Comparison of ENCODE assay signal across 10 cellular contexts in the genomic region with DNA sequence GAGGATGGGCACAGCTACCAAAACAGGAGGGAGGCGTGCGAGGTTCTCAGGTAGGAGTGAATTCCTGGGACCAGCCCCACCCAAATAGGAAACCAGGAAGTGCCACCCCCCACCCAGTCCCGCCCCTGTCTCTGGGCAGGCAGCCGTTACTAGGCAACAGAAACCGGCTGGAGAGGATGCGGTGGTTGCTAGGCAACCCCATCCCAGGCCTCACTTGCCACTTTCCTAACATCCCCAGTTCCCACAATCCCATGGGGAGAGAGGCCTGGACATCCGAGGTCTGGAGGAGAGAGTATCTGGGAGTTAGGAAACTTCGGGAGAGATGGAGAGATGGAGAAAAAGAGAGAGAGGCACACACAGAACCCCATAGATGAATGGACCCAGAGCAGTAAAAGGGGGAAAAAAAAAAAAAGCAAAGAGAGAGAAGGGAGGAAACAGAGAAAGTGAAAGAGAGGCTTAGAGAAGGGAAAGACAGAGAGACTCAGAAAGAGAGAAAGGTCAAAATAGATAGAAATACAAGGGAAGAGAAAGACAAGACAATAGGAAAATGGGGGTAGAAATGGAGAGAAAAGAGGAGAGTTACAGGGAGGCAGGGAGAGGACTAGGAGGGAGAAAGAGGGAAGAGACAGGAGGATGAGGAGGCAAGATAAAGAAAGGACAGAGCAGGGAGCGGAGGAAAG. TPM values are rescaled to one million over a fixed set of nuclear protein-coding genes. Genes with fewer than 3 reads are reported as not detected.
DNase-seq lines count a peak whose midpoint lies in the region; ATAC-seq, FAIRE-seq and TF ChIP-seq lines count a peak whose summit lies in the region.
"Had no signal": no experiment of that assay in that cellular context is flagged by ENCODE, and none has a peak within 500 bp of the region (broad histone marks: within the 10 kb centered on the region; RNA-seq: fewer than 3 reads in every experiment).

No MANE protein-coding gene starts in this region.

- no peak for TF ChIP-seq RAD21 in K562 (CRISPR knock-in tag; conservative IDR thresholded peaks at IDR 0.05 in 1 of 2, IDR thresholded peaks at IDR 0.05 in 1 of 2)

- BruUV-seq in K562 (replicated peaks; lab: Mats Ljungman, UMichigan): no TSS peak

- CTCF ChIA-PET in K562 (lab: Yijun Ruan, JAX; ENCODE audit: low intra/inter-chr PET ratio): no interaction called here

- H3K4me3 ChIP-seq in K562 (no peak overlapping the region), osteoblast (ENCODE audit: insufficient read depth, low read length) (no peak overlapping the region), transverse colon (no peak overlapping the region)
- H3K4me3 ChIP-seq: lung, upper lobe of right lung had no signal

- H3K79me2 ChIP-seq in K562 (ENCODE audit: control insufficient read depth, insufficient read depth, low read length) (no peaks in the 10 kb centered on the region), osteoblast (ENCODE audit: insufficient read depth, low read length) (no peaks in the 10 kb centered on the region)

- H2AFZ ChIP-seq in K562 (ENCODE audit: low read depth, low read length) (no peak overlapping the region), osteoblast (ENCODE audit: low read length) (no peak overlapping the region)

- H3K27ac ChIP-seq in K562 (ENCODE audit: extremely low read depth, low read depth, low read length) (no peak overlapping the region), osteoblast (ENCODE audit: low read depth, low read length) (no peak overlapping the region), transverse colon (no peak overlapping the region)
- H3K27ac ChIP-seq: upper lobe of right lung had no signal

- H4K20me1 ChIP-seq in K562 (replicated peaks; ENCODE audit: control insufficient read depth, insufficient read depth, low read length) (no peaks in the 10 kb centered on the region), osteoblast (ENCODE audit: insufficient read depth, low read length) (no peaks in the 10 kb centered on the region)

- intact Hi-C loops in K562 (cut with micrococcal nuclease): no loop called here
- intact Hi-C loops in transverse colon (cut with DNase I; ENCODE audit: low total_unique reads): no loop called here

- TF ChIP-seq EP300 in K562 (IDR thresholded peaks at IDR 0.05; ENCODE audit: low read length): no peak
- TF ChIP-seq EP300 in transverse colon (IDR thresholded peaks at IDR 0.05; ENCODE audit: low read depth): no peak

- TF ChIP-seq CTCF in K562 (IDR thresholded peaks at IDR 0.05 in 2 of 3, conservative IDR thresholded peaks at IDR 0.05 in 1 of 3; ENCODE audit: insufficient read depth in 2 of 3, low read depth in 1 of 3, low read length in 3 of 3): no peak
- no peak for TF ChIP-seq CTCF in osteoblast (IDR thresholded peaks at IDR 0.05; ENCODE audit: extremely low read depth, low read depth, low read length)
- TF ChIP-seq CTCF in transverse colon (IDR thresholded peaks at IDR 0.05): no peak

- TF ChIP-seq POLR2A in K562 (conservative IDR thresholded peaks at IDR 0.05): no peak
- no peak for TF ChIP-seq POLR2A in transverse colon (IDR thresholded peaks at IDR 0.05)

- no peak overlapping the region for H3K9ac ChIP-seq in K562 (ENCODE audit: insufficient read depth in 1 of 2, low read depth in 2 of 2, low read length in 2 of 2)

- H3K9me3 ChIP-seq in K562 (replicated peaks; ENCODE audit: control insufficient read depth, insufficient read depth, low read depth, low read length): no peaks in the 10 kb centered on the region
- no peaks in the 10 kb centered on the region for H3K9me3 ChIP-seq in osteoblast (ENCODE audit: low read depth, low read length)
- no peaks in the 10 kb centered on the region for H3K9me3 ChIP-seq in transverse colon
- H3K9me3 ChIP-seq: upper lobe of right lung had no signal

- 1% methylated on average over 8 of the region's 9 CpGs for WGBS in K562 (ENCODE audit: insufficient coverage, low coverage, missing lambda C conversion rate)
- 46 to 68% methylated on average over 3 to 6 of the region's 9 CpGs for WGBS in transverse colon (ENCODE audit: low coverage in 1 of 2), 2 donors

- no peaks in the 10 kb centered on the region for H3K36me3 ChIP-seq in K562 (ENCODE audit: control insufficient read depth, insufficient read depth, low read length)
- H3K36me3 ChIP-seq in osteoblast (ENCODE audit: insufficient read depth, low read length): no peaks in the 10 kb centered on the region
- no peaks in the 10 kb centered on the region for H3K36me3 ChIP-seq in transverse colon
- H3K36me3 ChIP-seq: upper lobe of right lung had no signal

- peaks cover 3 to 31% of the 10 kb centered on the region in 2 experiments; a peak in 4 of 5 replicates for H3K4me1 ChIP-seq in K562 (replicated peaks in 1 of 2; ENCODE audit: control insufficient read depth in 2 of 2, insufficient read depth in 2 of 2, low read length in 2 of 2)
- no peaks in the 10 kb centered on the region for H3K4me1 ChIP-seq in osteoblast (ENCODE audit: insufficient read depth, low read length)
- peaks cover 0 to 19% (median 8%) of the 10 kb centered on the region in 4 donors for H3K4me1 ChIP-seq in transverse colon
- H3K4me1 ChIP-seq: upper lobe of right lung had no signal

- in situ Hi-C loops in K562 (cut with MboI) (no loop called here), transverse colon (cut with MboI; ENCODE audit: low pct_ligation_motif_present in 1 of 4, low pct_unique_long_range_greater_than_20kb in 1 of 4, low sequenced_read_pairs in 3 of 4) (no loop called here)

- ATAC-seq in K562 (peak; percentile 66), GM19463 (IDR thresholded peaks at IDR 0.05; ENCODE audit: unreplicated experiment) (no peak)
- ATAC-seq: upper lobe of right lung had no signal

- POLR2A ChIA-PET in K562 (lab: Yijun Ruan, JAX): interaction anchor here (0.6 kb wide), 1 partner anchor 59 kb away, joined by 3 read pairs; no protein-coding TSS in a partner anchor

- DNase-seq in NCI-H2081 (lab: John Stamatoyannopoulos, UW): peak; percentile 46 to 62
- DNase-seq in NCI-H2081 treated with DMSO at 0.1 percent for 48 hours (lab: John Stamatoyannopoulos, UW): no peak
- peak; percentile 14 for DNase-seq in NCI-H146 treated with DMSO at 0.1 percent for 48 hours (lab: John Stamatoyannopoulos, UW; ENCODE audit: unreplicated experiment)
- peak; percentile 57 to 83 (median 79) for DNase-seq in K562 (ENCODE audit: extremely low read depth in 1 of 4, low spot score in 3 of 4)
- DNase-seq in osteoblast (ENCODE audit: insufficient read length, low spot score, missing footprints): peak; percentile 83
- no peak for DNase-seq in transverse colon
- no peak for DNase-seq in Kasumi-1 (lab: John Stamatoyannopoulos, UW)
- DNase-seq: upper lobe of right lung had no signal

- no peaks in the 10 kb centered on the region for H3K9me1 ChIP-seq in K562 (ENCODE audit: control insufficient read depth, insufficient read depth, low read length)

- no peak for FAIRE-seq in K562 (lab: Jason Lieb, UNC)

- peaks cover 12 to 42% of the 10 kb centered on the region in 2 experiments; a peak in 4 of 5 replicates for H3K27me3 ChIP-seq in K562 (ENCODE audit: control insufficient read depth in 2 of 2, insufficient read depth in 2 of 2, low read length in 2 of 2)
- peaks cover 57% of the 10 kb centered on the region for H3K27me3 ChIP-seq in osteoblast (ENCODE audit: insufficient read depth, low read length)
- H3K27me3 ChIP-seq in transverse colon: peaks cover 38% of the 10 kb centered on the region

- H3K4me2 ChIP-seq in K562 (ENCODE audit: insufficient read depth, low read length): no peak overlapping the region
- no peak overlapping the region for H3K4me2 ChIP-seq in osteoblast (ENCODE audit: insufficient read depth, low read length)

RNA-seq across cellular contexts. Expression of gene GRIK5, which starts 3.8 kb away (rescaled TPM):
- 0.12 and 1.3 TPM in 2 replicates for total RNA-seq in K562 (2011; cell fraction: chromatin; rRNA removed; ENCODE audit: low replicate concordance)
- total RNA-seq in K562 (2011; cell fraction: nucleolus; rRNA removed): 0.50 and 0.53 TPM in 2 replicates
- total RNA-seq in K562 (2011; cell fraction: nucleoplasm; rRNA removed): 0.29 and 0.31 TPM in 2 replicates
- total RNA-seq in K562 (2014; rRNA removed): 0.27 and 0.29 TPM in 2 replicates
- 0.55 TPM in 1 of 2 replicates, not detected in the other for total RNA-seq in K562 (2014; rRNA removed; fragmentation: Illumina TruSeq; extraction: Trizol)
- 0.40 TPM in 1 of 2 replicates, not detected in the other for total RNA-seq in K562 (2015; rRNA removed; fragmentation: Illumina TruSeq; extraction: Trizol)
- 0.51 and 0.58 TPM in 2 replicates for total RNA-seq in K562 (2021)
- 0.04 and 0.09 TPM in 2 replicates for polyA plus RNA-seq in K562 (2011; rRNA removed)
- 0.04 and 0.06 TPM in 2 replicates for polyA plus RNA-seq in K562 (2011; cell fraction: cytosol; rRNA removed)
- 0.27 and 0.48 TPM in 2 replicates for polyA plus RNA-seq in K562 (2011; cell fraction: nucleus; rRNA removed)
- 0.34 and 11.2 TPM in 2 replicates for polyA plus RNA-seq in K562 (2012)
- 0.06 and 0.12 TPM in 2 replicates for polyA plus RNA-seq in K562 (2014; fragmentation: Illumina TruSeq; extraction: Trizol)
- polyA plus RNA-seq in K562 (2014; fragmentation: Nextera tagmentation; extraction: Ambion mirVana): not detected
- polyA plus RNA-seq in K562 (2014; rRNA removed): 0.04 and 0.27 TPM in 2 replicates
- polyA minus RNA-seq in K562 (2011; rRNA and poly(A)+ RNA removed): 0.06 and 0.63 TPM in 2 replicates
- polyA minus RNA-seq in K562 (2011; cell fraction: cytosol; rRNA and poly(A)+ RNA removed): not detected in 2 replicates
- polyA minus RNA-seq in K562 (2011; cell fraction: nucleus; rRNA and poly(A)+ RNA removed): 0.33 TPM in 1 of 2 replicates, not detected in the other
- total RNA-seq in osteoblast: under 0.01 TPM in 2 replicates
- total RNA-seq in transverse colon: 10 to 100 TPM in 1 of 4 donors, 1 to 10 TPM in 3; 1.6 to 13.1 (median 3.6) TPM

RNA-seq across cellular contexts. Expression of gene ZNF574, which starts 9.8 kb away (rescaled TPM):
- total RNA-seq in K562 (2011; cell fraction: chromatin; rRNA removed; ENCODE audit: low replicate concordance): 6.5 and 25.2 TPM in 2 replicates
- 24.3 and 26.2 TPM in 2 replicates for total RNA-seq in K562 (2011; cell fraction: nucleolus; rRNA removed)
- 12.0 and 13.4 TPM in 2 replicates for total RNA-seq in K562 (2011; cell fraction: nucleoplasm; rRNA removed)
- 12.0 and 21.6 TPM in 2 replicates for total RNA-seq in K562 (2014; rRNA removed)
- total RNA-seq in K562 (2014; rRNA removed; fragmentation: Illumina TruSeq; extraction: Trizol): 1.9 and 2.6 TPM in 2 replicates
- total RNA-seq in K562 (2015; rRNA removed; fragmentation: Illumina TruSeq; extraction: Trizol): 9.2 and 10.5 TPM in 2 replicates
- total RNA-seq in K562 (2021): 20.7 and 21.0 TPM in 2 replicates
- polyA plus RNA-seq in K562 (2011; rRNA removed): 7.1 and 12.1 TPM in 2 replicates
- 15.2 and 35.3 TPM in 2 replicates for polyA plus RNA-seq in K562 (2011; cell fraction: cytosol; rRNA removed)
- polyA plus RNA-seq in K562 (2011; cell fraction: nucleus; rRNA removed): 9.6 and 17.8 TPM in 2 replicates
- 13.6 and 14.2 TPM in 2 replicates for polyA plus RNA-seq in K562 (2012)
- polyA plus RNA-seq in K562 (2014; fragmentation: Illumina TruSeq; extraction: Trizol): 8.4 and 13.7 TPM in 2 replicates
- polyA plus RNA-seq in K562 (2014; fragmentation: Nextera tagmentation; extraction: Ambion mirVana): under 1 TPM; 0.24 to 0.34 TPM
- polyA plus RNA-seq in K562 (2014; rRNA removed): 11.2 and 13.4 TPM in 2 replicates
- polyA minus RNA-seq in K562 (2011; rRNA and poly(A)+ RNA removed): 7.1 and 9.8 TPM in 2 replicates
- polyA minus RNA-seq in K562 (2011; cell fraction: cytosol; rRNA and poly(A)+ RNA removed): 22.7 and 24.3 TPM in 2 replicates
- polyA minus RNA-seq in K562 (2011; cell fraction: nucleus; rRNA and poly(A)+ RNA removed): 11.4 and 14.6 TPM in 2 replicates
- 13.6 and 13.8 TPM in 2 replicates for total RNA-seq in osteoblast
- 10 to 100 TPM in 3 of 4 donors, 1 to 10 TPM in 1; 8.0 to 18.7 (median 16.5) TPM for total RNA-seq in transverse colon

Comparison
In these comparisons a context has a peak if more than half of its experiments do, and no peak if none do; other contexts are left out.
1. DNase-seq: peak in NCI-H2081 (2 of 2), NCI-H146 treated with DMSO at 0.1 percent for 48 hours (single experiment), K562 (4 of 4) and osteoblast (single experiment); none in NCI-H2081 treated with DMSO at 0.1 percent for 48 hours (single experiment), transverse colon (single experiment) and Kasumi-1 (0 of 2).